9 cellular contexts compared by ENCODE assay signal in the genomic region with DNA sequence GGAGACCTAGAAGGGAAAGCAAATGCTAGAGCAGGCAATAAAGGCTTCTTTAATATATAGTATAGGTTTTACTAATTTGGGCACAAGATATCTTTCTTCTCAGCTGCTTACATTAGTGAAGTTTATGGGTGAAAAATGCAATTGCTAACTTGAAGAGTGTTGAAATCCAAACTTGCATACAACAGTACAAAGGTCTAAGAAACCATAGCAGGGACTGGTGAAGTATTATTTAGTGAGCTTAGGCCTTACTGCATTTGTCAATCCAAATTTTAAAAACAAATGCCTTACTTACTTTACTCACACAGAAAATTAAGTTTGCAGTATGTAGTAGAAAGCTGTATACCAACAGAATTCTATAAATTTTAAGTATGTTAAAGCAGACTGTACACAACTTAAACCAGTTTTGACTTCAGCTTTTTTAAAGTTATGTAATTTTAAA. TPM values are rescaled to one million over a fixed set of nuclear protein-coding genes. Genes with fewer than 3 reads are reported as not detected.
DNase-seq lines count a peak whose midpoint lies in the region; ATAC-seq and TF ChIP-seq lines count a peak whose summit lies in the region.
"Had no signal": no experiment of that assay in that cellular context is flagged by ENCODE, and none has a peak within 500 bp of the region (broad histone marks: within the 10 kb centered on the region; RNA-seq: fewer than 3 reads in every experiment).

No MANE protein-coding gene starts in this region.

- H3K27me3 ChIP-seq in left ventricle myocardium inferior (ENCODE audit: low read depth) (no peaks in the 10 kb centered on the region), vagina (no peaks in the 10 kb centered on the region)

- H3K9me3 Mint-ChIP-seq in brain, result peaks cover 0 to 8% (median 4%) of the 10 kb centered on the region in 5 experiments

- H3K4me1 ChIP-seq in left ventricle myocardium inferior, result peaks cover 75% of the 10 kb centered on the region
- H3K4me1 ChIP-seq in mesodermal cell (ENCODE audit: control insufficient read depth, insufficient read depth, low read length, poor library complexity, severe bottlenecking), result peaks cover 9% of the 10 kb centered on the region
- H3K4me1 ChIP-seq in vagina, result peaks cover 54% of the 10 kb centered on the region

- peaks cover 39% of the 10 kb centered on the region for H3K36me3 Mint-ChIP-seq in brain

- H3K27me3 Mint-ChIP-seq in brain, result peaks cover 11% of the 10 kb centered on the region

- DNase-seq in left ventricle myocardium inferior, result no peak
- no peak for DNase-seq in left cardiac atrium
- no peak for DNase-seq in vagina (ENCODE audit: extremely low spot score in 2 of 2)
- no peak for DNase-seq in KG1 (lab: John Stamatoyannopoulos, UW)
- DNase-seq in midbrain (lab: John Stamatoyannopoulos, UW), result no peak
- no peak for DNase-seq in NCI-H2227 (lab: John Stamatoyannopoulos, UW; ENCODE audit: unreplicated experiment)
- DNase-seq: caudate nucleus had no signal

- TF ChIP-seq CTCF in left ventricle myocardium inferior (IDR thresholded peaks at IDR 0.05; ENCODE audit: borderline replicate concordance), result no peak
- TF ChIP-seq CTCF in brain (conservative IDR thresholded peaks at IDR 0.05), result no peak
- TF ChIP-seq CTCF in vagina (IDR thresholded peaks at IDR 0.05), result no peak

- peak overlapping the region; percentile 99 for H3K27ac ChIP-seq in left ventricle myocardium inferior (replicated peaks)
- no peak overlapping the region for H3K27ac ChIP-seq in mesodermal cell (ENCODE audit: low read depth, low read length, severe bottlenecking)
- peak overlapping the region; percentile 100 for H3K27ac ChIP-seq in vagina

- TF ChIP-seq POLR2A in vagina (IDR thresholded peaks at IDR 0.05), result no peak

- peak overlapping the region; percentile 92 to 96 (median 94) for H3K4me3 Mint-ChIP-seq in brain

- no peaks in the 10 kb centered on the region for H3K9me3 ChIP-seq in left ventricle myocardium inferior (replicated peaks)
- no peaks in the 10 kb centered on the region for H3K9me3 ChIP-seq in mesodermal cell (ENCODE audit: control insufficient read depth, low read length)
- H3K9me3 ChIP-seq in vagina, result no peaks in the 10 kb centered on the region

- peak overlapping the region; percentile 22 to 99 (median 63) for H3K27ac Mint-ChIP-seq in brain

- H3K4me1 Mint-ChIP-seq in brain, result peaks cover 60% of the 10 kb centered on the region

- H3K36me3 ChIP-seq in left ventricle myocardium inferior (peaks cover 7% of the 10 kb centered on the region), mesodermal cell (ENCODE audit: control insufficient read depth, insufficient read depth, low read length) (peaks cover 38% of the 10 kb centered on the region), vagina (no peaks in the 10 kb centered on the region)

- H3K4me3 ChIP-seq in left ventricle myocardium inferior, result peak overlapping the region; percentile 98
- peak overlapping the region; percentile 100 for H3K4me3 ChIP-seq in mesodermal cell (ENCODE audit: extremely low read depth, insufficient read depth, low read length, poor library complexity, severe bottlenecking)
- peak overlapping the region; percentile 89 to 96 for H3K4me3 ChIP-seq in vagina

- intact Hi-C loops in left ventricle myocardium inferior (cut with micrococcal nuclease), result no loop called here
- intact Hi-C loops in left cardiac atrium (cut with DNase I), result no loop called here
- intact Hi-C loops in vagina (cut with DNase I), result no loop called here

- ATAC-seq in left cardiac atrium, result no peak

RNA-seq across cellular contexts. Expression of a gene that starts 1.4 kb away (rescaled TPM):
- 8.1 TPM for total RNA-seq in left ventricle myocardium inferior
- 1 to 10 TPM; 6.3 to 7.5 TPM for total RNA-seq in left cardiac atrium
- polyA plus RNA-seq in brain (ENCODE audit: insufficient read depth, low read depth, low replicate concordance), result 8.0 TPM
- polyA plus RNA-seq in mesodermal cell (2013, experiment 1 of 2), result 3.9 TPM
- polyA plus RNA-seq in mesodermal cell (2013, experiment 2 of 2), result 5.0 TPM
- 3.4 TPM for total RNA-seq in vagina

RNA-seq across cellular contexts. Expression of a gene that starts 2.1 kb away (rescaled TPM):
- 48.7 TPM for total RNA-seq in left ventricle myocardium inferior
- total RNA-seq in left cardiac atrium, result 10 to 100 TPM; 37.3 to 48.6 TPM
- polyA plus RNA-seq in brain (ENCODE audit: insufficient read depth, low read depth, low replicate concordance), result 8.9 TPM
- 29.6 TPM for polyA plus RNA-seq in mesodermal cell (2013, experiment 1 of 2)
- 32.1 TPM for polyA plus RNA-seq in mesodermal cell (2013, experiment 2 of 2)
- total RNA-seq in vagina, result 48.9 TPM
